14 cellular contexts compared by ENCODE assay signal in genomic region chr18:48787523-48788151, GRCh38.
A peak's percentile ranks its signal among the peaks of the same experiment; 100 is the strongest.
DNase-seq lines count a peak whose midpoint lies in the region; ATAC-seq and TF ChIP-seq lines count a peak whose summit lies in the region.
"Had no signal": no experiment of that assay in that cellular context is flagged by ENCODE, and none has a peak within 500 bp of the region (broad histone marks: within the 10 kb centered on the region; RNA-seq: fewer than 3 reads in every experiment).

No MANE protein-coding gene starts in this region.

- in situ Hi-C loops in GM13976 (cut with MboI; ENCODE audit: low sequenced_read_pairs, unreplicated experiment), result no loop called here

- peak overlapping the region; percentile 90 for H3K27ac ChIP-seq in mesenchymal stem cell (ENCODE audit: low read length, poor library complexity, severe bottlenecking)

- no peak overlapping the region for H3K4me2 ChIP-seq in mesenchymal stem cell (ENCODE audit: low read length, poor library complexity, severe bottlenecking)

- H3K27me3 ChIP-seq in mesenchymal stem cell (ENCODE audit: control insufficient read depth in 1 of 2, insufficient read depth in 1 of 2, low read length in 2 of 2), result no peaks in the 10 kb centered on the region

- peaks cover 38 to 54% of the 10 kb centered on the region in 2 experiments for H3K36me3 ChIP-seq in mesenchymal stem cell (ENCODE audit: control insufficient read depth in 1 of 2, insufficient read depth in 2 of 2, low read depth in 1 of 2, low read length in 2 of 2)

- H4K8ac ChIP-seq in mesenchymal stem cell (ENCODE audit: low read length), result peak overlapping the region; percentile 3

- peak overlapping the region; percentile 71 for H2BK5ac ChIP-seq in mesenchymal stem cell (ENCODE audit: low read depth, low read length, poor library complexity, severe bottlenecking)

- peak overlapping the region; percentile 37 to 79 for H3K18ac ChIP-seq in mesenchymal stem cell (ENCODE audit: low read depth in 1 of 2, low read length in 2 of 2)

- no peak overlapping the region for H2BK120ac ChIP-seq in mesenchymal stem cell (ENCODE audit: low read depth, low read length)

- no peak overlapping the region for H3K23ac ChIP-seq in mesenchymal stem cell (ENCODE audit: low read length in 2 of 2)

- H3K4ac ChIP-seq in mesenchymal stem cell (ENCODE audit: low read depth in 1 of 2, low read length in 2 of 2), result peak overlapping the region in 1 of 2 experiments; percentile 62

- H3K9me3 ChIP-seq in mesenchymal stem cell (ENCODE audit: control insufficient read depth, low read length), result no peaks in the 10 kb centered on the region

- peak overlapping the region; percentile 97 for H2AK5ac ChIP-seq in mesenchymal stem cell (ENCODE audit: low read length, severe bottlenecking)

- no peak overlapping the region for H2AFZ ChIP-seq in mesenchymal stem cell (ENCODE audit: low read depth, low read length)

- intact Hi-C loops in cardiac septum (cut with DNase I) (loop anchor here (10.0 kb wide), 1 partner anchor 257 kb away; no protein-coding TSS in a partner anchor), left ventricle myocardium superior (cut with micrococcal nuclease) (no loop called here)

- H3K14ac ChIP-seq in mesenchymal stem cell (ENCODE audit: low read length in 2 of 2), result no peak overlapping the region

- ATAC-seq in left ventricle myocardium superior (no peak), GM19463 (IDR thresholded peaks at IDR 0.05; ENCODE audit: unreplicated experiment) (no peak)
- ATAC-seq: activated CD4-positive, CD25-positive, alpha-beta regulatory T cell treated with anti-CD3 and anti-CD28 coated beads, Interleukin-2, amount 50 U/mL, for 24 hours had no signal

- H3K4me1 ChIP-seq in mesenchymal stem cell (ENCODE audit: control insufficient read depth, insufficient read depth, low read depth, low read length), result peaks cover 49% of the 10 kb centered on the region

- peaks cover 33% of the 10 kb centered on the region for H3K79me1 ChIP-seq in mesenchymal stem cell (replicated peaks; ENCODE audit: low read length, poor library complexity, severe bottlenecking)

- H3K4me3 ChIP-seq in choroid plexus epithelial cell (ENCODE audit: low read depth, low read length) (no peak overlapping the region), mesenchymal stem cell (ENCODE audit: insufficient read depth in 1 of 2, low read depth in 1 of 2, low read length in 2 of 2) (no peak overlapping the region)

- no peak overlapping the region for H2BK15ac ChIP-seq in mesenchymal stem cell (ENCODE audit: low read depth, poor library complexity, severe bottlenecking)

- peak overlapping the region in 1 of 2 experiments; percentile 70 for H2BK12ac ChIP-seq in mesenchymal stem cell (ENCODE audit: low read length in 2 of 2)

- no peak overlapping the region for H3K9ac ChIP-seq in mesenchymal stem cell (ENCODE audit: low read length)

- TF ChIP-seq CTCF in choroid plexus epithelial cell (conservative IDR thresholded peaks at IDR 0.05; ENCODE audit: low read depth, low read length) (no peak), GM13976 (IDR thresholded peaks at IDR 0.05; ENCODE audit: borderline replicate concordance, control extremely low read depth, extremely low read depth, insufficient read depth, missing control alignments) (no peak)

- 57% methylated on average over 8 of the region's 8 CpGs for WGBS in mesenchymal stem cell

- H4K91ac ChIP-seq in mesenchymal stem cell (ENCODE audit: low read length), result peak overlapping the region; percentile 43

- DNase-seq in cardiac septum (ENCODE audit: low spot score) (peak; percentile 66), left ventricle myocardium superior (no peak), choroid plexus epithelial cell (ENCODE audit: low read depth) (peak; percentile 73), mesenchymal stem cell (peak; percentile 45), putamen (ENCODE audit: low spot score) (no peak), GM13976 (ENCODE audit: low spot score) (no peak)
- DNase-seq in activated CD8-positive, alpha-beta memory T cell treated with anti-CD3 and anti-CD28 coated beads for 24 hours, result no peak
- DNase-seq: activated T-cell treated with anti-CD3 and anti-CD28 coated beads, Interleukin-2, amount 50 U/mL, for 1 hour; cerebellar nuclear complex; KBM-7; NCI-H1930; NK-92 treated with Interleukin-12 subunit alpha and Interleukin-12 subunit beta, amount 100 ng/mL, for 24 hours had no signal

Comparison
In these comparisons a context has a peak if more than half of its experiments do, and no peak if none do; other contexts are left out.
1. DNase-seq: peak in cardiac septum (single experiment), choroid plexus epithelial cell (single experiment) and mesenchymal stem cell (single experiment); none in left ventricle myocardium superior (single experiment), activated CD8-positive, alpha-beta memory T cell treated with anti-CD3 and anti-CD28 coated beads for 24 hours (single experiment), putamen (single experiment) and GM13976 (single experiment).